Comparison of ENCODE assay signal across 25 cellular contexts in genomic region chr10:106648534-106649481, GRCh38.
"Had no signal": no experiment of that assay in that cellular context is flagged by ENCODE, and none has a peak within 500 bp of the region (broad histone marks: within the 10 kb centered on the region; RNA-seq: fewer than 3 reads in every experiment).

No MANE protein-coding gene starts in this region.

- H3K4me3 ChIP-seq: lower lobe of right lung, neural progenitor cell, pancreas, skin epidermis, testis, tibial nerve, upper lobe of right lung, vagina had no signal

- H3K9me3 Mint-ChIP-seq: dendritic cell treated with granulocyte-macrophage colony-stimulating factor and Interleukin-4, amounts not matched to agents 40 ng/mL and 50 ng/mL, for 4 days; memory B cell; mesothelial cell of epicardium; natural killer cell treated with Interleukin-12 subunit alpha and Interleukin-12 subunit beta and Interleukin-15 and Interleukin-18, amount 100 ng/mL, for 72 hours; neural progenitor cell; stimulated activated naive B cell treated with anti-CD40 and anti-IgM and Interleukin-4, amounts not matched to agents 10 μg/mL and 1 μg/mL and 100 μg/mL, for 72 hours; stimulated activated naive CD8-positive, alpha-beta T cell treated with anti-CD3 and anti-CD28 coated beads, Interleukin-15, amount 100 ng/mL, for 72 hours had no signal

- H3K4me1 Mint-ChIP-seq: memory B cell; mesothelial cell of epicardium; neural progenitor cell; stimulated activated naive B cell treated with anti-CD40 and anti-IgM and Interleukin-4, amounts not matched to agents 10 μg/mL and 1 μg/mL and 100 μg/mL, for 72 hours; stimulated activated naive CD8-positive, alpha-beta T cell treated with anti-CD3 and anti-CD28 coated beads, Interleukin-15, amount 100 ng/mL, for 72 hours had no signal

- H3K27me3 Mint-ChIP-seq: dendritic cell treated with granulocyte-macrophage colony-stimulating factor and Interleukin-4, amounts not matched to agents 40 ng/mL and 50 ng/mL, for 4 days; effector memory CD8-positive, alpha-beta T cell; memory B cell; progenitor cell of endocrine pancreas; stimulated activated naive B cell treated with anti-CD40 and anti-IgM and Interleukin-4, amounts not matched to agents 10 μg/mL and 1 μg/mL and 100 μg/mL, for 72 hours; stimulated activated naive CD8-positive, alpha-beta T cell treated with anti-CD3 and anti-CD28 coated beads, Interleukin-15, amount 100 ng/mL, for 72 hours had no signal

- H3K9me3 ChIP-seq: lower lobe of right lung, pancreas, testis, tibial nerve, upper lobe of right lung, vagina had no signal

- ATAC-seq: effector memory CD8-positive, alpha-beta T cell; foreskin keratinocyte; left lobe of liver; lower lobe of right lung; natural killer cell treated with Interleukin-12 subunit alpha and Interleukin-12 subunit beta and Interleukin-15 and Interleukin-18, amount 100 ng/mL, for 72 hours; pancreas; sciatic nerve; stimulated activated naive B cell treated with anti-CD40 and anti-IgM and Interleukin-4, amounts not matched to agents 10 μg/mL and 1 μg/mL and 100 μg/mL, for 72 hours; stimulated activated naive CD8-positive, alpha-beta T cell treated with anti-CD3 and anti-CD28 coated beads, Interleukin-15, amount 100 ng/mL, for 72 hours; upper lobe of right lung had no signal

- DNase-seq: effector memory CD8-positive, alpha-beta T cell; foreskin keratinocyte; head of caudate nucleus; hypothalamus; kidney glomerular epithelial cell; lower lobe of right lung; occipital lobe; pancreas; stimulated activated CD4-positive, alpha-beta T cell treated with anti-CD3 and anti-CD28 coated beads, Interleukin-2, amount 100 ng/mL, for 24 hours; stimulated activated CD4-positive, alpha-beta T cell treated with anti-CD3 and anti-CD28 coated beads, Interleukin-4, amount 100 ng/mL, for 4 hours; stimulated activated naive B cell treated with anti-CD40 and anti-IgM and Interleukin-4, amounts not matched to agents 10 μg/mL and 1 μg/mL and 100 μg/mL, for 72 hours; stimulated activated naive CD8-positive, alpha-beta T cell treated with anti-CD3 and anti-CD28 coated beads, Interleukin-15, amount 100 ng/mL, for 72 hours; testis; upper lobe of right lung had no signal

- H3K4me3 Mint-ChIP-seq: dendritic cell treated with granulocyte-macrophage colony-stimulating factor and Interleukin-4, amounts not matched to agents 40 ng/mL and 50 ng/mL, for 4 days; effector memory CD8-positive, alpha-beta T cell; memory B cell; mesothelial cell of epicardium; natural killer cell treated with Interleukin-12 subunit alpha and Interleukin-12 subunit beta and Interleukin-15 and Interleukin-18, amount 100 ng/mL, for 72 hours; neural progenitor cell; stimulated activated naive B cell treated with anti-CD40 and anti-IgM and Interleukin-4, amounts not matched to agents 10 μg/mL and 1 μg/mL and 100 μg/mL, for 72 hours; stimulated activated naive CD8-positive, alpha-beta T cell treated with anti-CD3 and anti-CD28 coated beads, Interleukin-15, amount 100 ng/mL, for 72 hours had no signal

- H3K36me3 Mint-ChIP-seq: memory B cell; mesothelial cell of epicardium; natural killer cell treated with Interleukin-12 subunit alpha and Interleukin-12 subunit beta and Interleukin-15 and Interleukin-18, amount 100 ng/mL, for 72 hours; neural progenitor cell; stimulated activated naive B cell treated with anti-CD40 and anti-IgM and Interleukin-4, amounts not matched to agents 10 μg/mL and 1 μg/mL and 100 μg/mL, for 72 hours had no signal

- H3K4me1 ChIP-seq: foreskin keratinocyte, lower lobe of right lung, neural progenitor cell, pancreas, testis, tibial nerve, upper lobe of right lung, vagina had no signal

- H3K27ac ChIP-seq: foreskin keratinocyte, lower lobe of right lung, neural progenitor cell, pancreas, skin epidermis, testis, tibial nerve, upper lobe of right lung, vagina had no signal

- H3K27ac Mint-ChIP-seq: dendritic cell treated with granulocyte-macrophage colony-stimulating factor and Interleukin-4, amounts not matched to agents 40 ng/mL and 50 ng/mL, for 4 days; effector memory CD8-positive, alpha-beta T cell; memory B cell; mesothelial cell of epicardium; natural killer cell treated with Interleukin-12 subunit alpha and Interleukin-12 subunit beta and Interleukin-15 and Interleukin-18, amount 100 ng/mL, for 72 hours; neural progenitor cell; progenitor cell of endocrine pancreas; stimulated activated naive B cell treated with anti-CD40 and anti-IgM and Interleukin-4, amounts not matched to agents 10 μg/mL and 1 μg/mL and 100 μg/mL, for 72 hours; stimulated activated naive CD8-positive, alpha-beta T cell treated with anti-CD3 and anti-CD28 coated beads, Interleukin-15, amount 100 ng/mL, for 72 hours had no signal

- H3K36me3 ChIP-seq: lower lobe of right lung, neural progenitor cell, pancreas, tibial nerve, upper lobe of right lung, vagina had no signal

- H3K27me3 ChIP-seq: foreskin keratinocyte, neural progenitor cell, pancreas, testis, tibial nerve, upper lobe of right lung, vagina had no signal
